ENCODE assay signal across 25 cellular contexts in genomic region chr2:30341500-30342267, GRCh38.
DNase-seq lines count a peak whose midpoint lies in the region; ATAC-seq and TF ChIP-seq lines count a peak whose summit lies in the region.
"Had no signal": no experiment of that assay in that cellular context is flagged by ENCODE, and none has a peak within 500 bp of the region (broad histone marks: within the 10 kb centered on the region; RNA-seq: fewer than 3 reads in every experiment).

No MANE protein-coding gene starts in this region.

- no peaks in the 10 kb centered on the region for H3K27me3 ChIP-seq in breast epithelium
- H3K27me3 ChIP-seq in HCT116 (ENCODE audit: insufficient read depth, low read length) = no peaks in the 10 kb centered on the region
- H3K27me3 ChIP-seq in esophagus muscularis mucosa = no peaks in the 10 kb centered on the region
- H3K27me3 ChIP-seq: ovary, spleen had no signal

- peak; percentile 4 to 13 for DNase-seq in T47D (ENCODE audit: low read depth in 1 of 2, low spot score in 1 of 2)
- no peak for DNase-seq in breast epithelium (ENCODE audit: low spot score in 2 of 2)
- no peak for DNase-seq in HCT116 (ENCODE audit: low read depth, low spot score)
- DNase-seq in activated B cell treated with CpG ODN at 0.5 μM for 24 hours = no peak
- no peak for DNase-seq in naive B cell
- no peak for DNase-seq in esophagus muscularis mucosa (ENCODE audit: extremely low spot score)
- no peak for DNase-seq in HUDEP-2 (lab: John Stamatoyannopoulos, UW; ENCODE audit: unreplicated experiment in 76 of 76)
- DNase-seq: activated effector memory CD4-positive, alpha-beta T cell treated with anti-CD3 and anti-CD28 coated beads, Interleukin-2, amount 50 U/mL, for 16 hours; anterior cingulate cortex; CD8-positive, alpha-beta T cell; central memory CD4-positive, alpha-beta T cell; dermis blood vessel endothelial cell; DMS 273 treated with DMSO at 0.1 percent for 48 hours; HCEC 1CT; NCI-H1092; NCI-H1930; NCI-H345; NCI-H748 treated with DMSO at 0.1 percent for 48 hours; nephron progenitor cell; ovary; retina; spleen; T-helper 2 cell; trophoblast cell had no signal

- peak; percentile 42; the same call in 1 of the 2 replicates for ATAC-seq in HCT116
- no peak for ATAC-seq in activated B cell treated with CpG ODN at 0.5 μM for 24 hours (ENCODE audit: low read depth)
- ATAC-seq in naive B cell (ENCODE audit: low read depth in 2 of 2) = no peak
- ATAC-seq: CD8-positive, alpha-beta T cell had no signal

- no peak overlapping the region for H2AFZ ChIP-seq in HCT116 (ENCODE audit: low read depth, low read length, poor library complexity, severe bottlenecking)

- H3K27ac ChIP-seq in breast epithelium = no peak overlapping the region
- no peak overlapping the region for H3K27ac ChIP-seq in HCT116 (ENCODE audit: low read depth, low read length)
- H3K27ac ChIP-seq in esophagus muscularis mucosa (replicated peaks in 1 of 4) = no peak overlapping the region
- H3K27ac ChIP-seq: ovary, SK-N-MC, spleen had no signal

- no peak overlapping the region for H3K4me3 Mint-ChIP-seq in activated B cell treated with CpG ODN at 0.5 μM for 24 hours
- H3K4me3 Mint-ChIP-seq in naive B cell = peak overlapping the region in 3 of 8 donors; percentile 29 to 72 (median 33)
- H3K4me3 Mint-ChIP-seq: CD8-positive, alpha-beta T cell; nephron progenitor cell had no signal

- TF ChIP-seq POLR2A in breast epithelium (IDR thresholded peaks at IDR 0.05) (no peak), HCT116 (IDR thresholded peaks at IDR 0.05; ENCODE audit: borderline replicate concordance, extremely low read depth, insufficient read depth, insufficient read length) (no peak), esophagus muscularis mucosa (IDR thresholded peaks at IDR 0.05; ENCODE audit: low read depth) (no peak)

- H3K9ac ChIP-seq in HCT116 (ENCODE audit: low read length) = no peak overlapping the region

- RAD21 ChIA-PET in HCT116 (lab: Charles Lee; ENCODE audit: low non-redundant PET in 1 of 2, low total read pairs in 2 of 2, uncharacterized antibody in 2 of 2, unreplicated experiment in 2 of 2) = no interaction called here

- peaks cover 11% of the 10 kb centered on the region for H3K36me3 Mint-ChIP-seq in activated B cell treated with CpG ODN at 0.5 μM for 24 hours (ENCODE audit: low read depth)
- H3K36me3 Mint-ChIP-seq in naive B cell = peaks cover 5 to 19% of the 10 kb centered on the region in 2 donors

- no peaks in the 10 kb centered on the region for H3K4me1 ChIP-seq in breast epithelium
- H3K4me1 ChIP-seq in HCT116 (ENCODE audit: control insufficient read depth in 1 of 2, insufficient read depth in 2 of 2, low read length in 2 of 2) = no peaks in the 10 kb centered on the region
- H3K4me1 ChIP-seq in esophagus muscularis mucosa = peaks cover 11 to 15% (median 13%) of the 10 kb centered on the region in 4 donors

- H3K79me2 ChIP-seq in HCT116 (ENCODE audit: insufficient read depth, low read length) = no peaks in the 10 kb centered on the region

- H3K9me2 ChIP-seq in HCT116 (ENCODE audit: insufficient read depth) = no peaks in the 10 kb centered on the region

- no peaks in the 10 kb centered on the region for H4K20me1 ChIP-seq in HCT116 (ENCODE audit: insufficient read depth)

- H3K4me1 Mint-ChIP-seq in activated B cell treated with CpG ODN at 0.5 μM for 24 hours (peaks cover 52% of the 10 kb centered on the region), naive B cell (peaks cover 48 to 59% (median 48%) of the 10 kb centered on the region in 3 donors)

- H3K36me3 ChIP-seq in breast epithelium (no peaks in the 10 kb centered on the region), HCT116 (ENCODE audit: control insufficient read depth in 1 of 2, insufficient read depth in 2 of 2, low read length in 2 of 2) (no peaks in the 10 kb centered on the region), esophagus muscularis mucosa (no peaks in the 10 kb centered on the region)
- H3K36me3 ChIP-seq: ovary, spleen had no signal

- no peak overlapping the region for H3K4me2 ChIP-seq in HCT116 (ENCODE audit: low read length)

- CTCF ChIA-PET in HCT116 (lab: Charles Lee) = no interaction called here
- CTCF ChIA-PET in activated B cell treated with CpG ODN at 0.5 μM for 24 hours (lab: Charles Lee) = no interaction called here

- WGBS in esophagus muscularis mucosa = 87% methylated on average over 8 of the region's 8 CpGs

- BruUV-seq in HCT116 (replicated peaks; lab: Mats Ljungman, UMichigan) = no TSS peak

- TF ChIP-seq EP300 in esophagus muscularis mucosa (IDR thresholded peaks at IDR 0.05) = no peak

- POLR2A ChIA-PET in HCT116 (lab: Charles Lee) (no interaction called here), activated B cell treated with CpG ODN at 0.5 μM for 24 hours (lab: Charles Lee) (interaction anchor here (0.6 to 2.1 kb wide), 4 partner anchors 20 to 146 kb away, joined by 3 to 5 read pairs (median 4); no protein-coding TSS in a partner anchor)

- intact Hi-C loops in breast epithelium (cut with DNase I; ENCODE audit: low total_unique reads) = no loop called here
- intact Hi-C loops in HCT116 (cut with micrococcal nuclease) = no loop called here
- intact Hi-C loops in activated B cell treated with CpG ODN at 0.5 μM for 24 hours (cut with micrococcal nuclease) = no loop called here
- intact Hi-C loops in esophagus muscularis mucosa (cut with DNase I) = no loop called here

- no peak overlapping the region for H3K4me3 ChIP-seq in breast epithelium
- H3K4me3 ChIP-seq in HCT116 (replicated peaks in 1 of 2; ENCODE audit: low read depth in 1 of 2, low read length in 2 of 2) = no peak overlapping the region
- no peak overlapping the region for H3K4me3 ChIP-seq in esophagus muscularis mucosa
- H3K4me3 ChIP-seq: ovary, SK-N-MC, spleen had no signal

- H3K27ac Mint-ChIP-seq in activated B cell treated with CpG ODN at 0.5 μM for 24 hours (peak overlapping the region; percentile 64), naive B cell (peak overlapping the region in 5 of 6 donors; percentile 24 to 85 (median 77))
- H3K27ac Mint-ChIP-seq: CD8-positive, alpha-beta T cell; nephron progenitor cell had no signal

- in situ Hi-C loops in T47D (cut with HindIII; ENCODE audit: low pct_unique_long_range_greater_than_20kb, low sequenced_read_pairs) = no loop called here

- peak; percentile 18; the same call in 1 of the 2 replicates for TF ChIP-seq RAD21 in HCT116 (IDR thresholded peaks at IDR 0.05; ENCODE audit: low read depth)

- TF ChIP-seq CTCF in breast epithelium (IDR thresholded peaks at IDR 0.05) = no peak
- TF ChIP-seq CTCF in HCT116 (IDR thresholded peaks at IDR 0.05 in 2 of 3, conservative IDR thresholded peaks at IDR 0.05 in 1 of 3; ENCODE audit: borderline replicate concordance in 1 of 3, insufficient read depth in 1 of 3, low read depth in 2 of 3, low read length in 2 of 3) = no peak
- no peak for TF ChIP-seq CTCF in activated B cell treated with CpG ODN at 0.5 μM for 24 hours (IDR thresholded peaks at IDR 0.05)
- no peak for TF ChIP-seq CTCF in esophagus muscularis mucosa (IDR thresholded peaks at IDR 0.05)

- H3K9me3 ChIP-seq in breast epithelium (no peaks in the 10 kb centered on the region), HCT116 (ENCODE audit: control insufficient read depth in 1 of 2, insufficient read depth in 1 of 2, low read depth in 1 of 2, low read length in 2 of 2) (no peaks in the 10 kb centered on the region), esophagus muscularis mucosa (no peaks in the 10 kb centered on the region)
- H3K9me3 ChIP-seq: ovary had no signal

- H3K9me3 Mint-ChIP-seq in activated B cell treated with CpG ODN at 0.5 μM for 24 hours = peaks cover 11% of the 10 kb centered on the region
- H3K9me3 Mint-ChIP-seq in naive B cell = peaks cover 0 to 22% (median 13%) of the 10 kb centered on the region in 7 donors

- no peaks in the 10 kb centered on the region for H3K27me3 Mint-ChIP-seq in activated B cell treated with CpG ODN at 0.5 μM for 24 hours
- no peaks in the 10 kb centered on the region for H3K27me3 Mint-ChIP-seq in naive B cell

TF ChIP-seq in HCT116, 20 proteins besides CTCF, POLR2A, EP300 and RAD21:
- TF ChIP-seq MAX (IDR thresholded peaks at IDR 0.05) (no peak), ATF3 (IDR thresholded peaks at IDR 0.05) (no peak), SIN3A (IDR thresholded peaks at IDR 0.05; ENCODE audit: low read depth) (no peak), JUND (IDR thresholded peaks at IDR 0.05) (no peak), FOSL1 (IDR thresholded peaks at IDR 0.05; ENCODE audit: low read depth) (no peak), SRF (IDR thresholded peaks at IDR 0.05; ENCODE audit: low read depth) (no peak), EGR1 (IDR thresholded peaks at IDR 0.05; ENCODE audit: low read depth) (no peak), EZH2 (IDR thresholded peaks at IDR 0.05) (no peak), CBX3 (IDR thresholded peaks at IDR 0.05; ENCODE audit: low read depth) (no peak), YY1 (IDR thresholded peaks at IDR 0.05; ENCODE audit: extremely low read depth, insufficient replicate concordance, low read depth, low read length) (no peak), EZH2phosphoT487 (IDR thresholded peaks at IDR 0.05; ENCODE audit: borderline replicate concordance) (no peak), ZNF274 (IDR thresholded peaks at IDR 0.05; ENCODE audit: low read depth, low read length) (no peak), CEBPB (IDR thresholded peaks at IDR 0.05; ENCODE audit: low read depth) (no peak), SP1 (IDR thresholded peaks at IDR 0.05; ENCODE audit: low read depth) (no peak)

Comparison
In these comparisons a context has a peak if more than half of its experiments do, and no peak if none do; other contexts are left out.
1. DNase-seq: peak in T47D (2 of 2); none in breast epithelium (0 of 2), HCT116 (single experiment), activated B cell treated with CpG ODN at 0.5 μM for 24 hours (single experiment), naive B cell (single experiment), esophagus muscularis mucosa (single experiment) and HUDEP-2 (0 of 76).